ENCODE assay signal across 8 cellular contexts in genomic region chr15:92903956-92904831, GRCh38. TPM values are rescaled to one million over a fixed set of nuclear protein-coding genes. Genes with fewer than 3 reads are reported as not detected.
DNase-seq lines count a peak whose midpoint lies in the region; ATAC-seq and TF ChIP-seq lines count a peak whose summit lies in the region.

No MANE protein-coding gene starts in this region.

- peak overlapping the region; percentile 100 for H3K4me3 ChIP-seq in CD4-positive, CD25-positive, alpha-beta regulatory T cell (ENCODE audit: low read depth, low read length)
- H3K4me3 ChIP-seq in liver (ENCODE audit: low read depth in 1 of 3, low read length in 3 of 3) = peak overlapping the region; percentile 64 to 87 (median 67)

- H3K27me3 Mint-ChIP-seq in CD4-positive, CD25-positive, alpha-beta regulatory T cell = peaks cover 17% of the 10 kb centered on the region

- peaks cover 42 to 67% (median 54%) of the 10 kb centered on the region in 4 donors for H3K4me1 Mint-ChIP-seq in CD4-positive, CD25-positive, alpha-beta regulatory T cell

- H3K36me3 ChIP-seq in CD4-positive, CD25-positive, alpha-beta regulatory T cell (ENCODE audit: control insufficient read depth, insufficient read depth, low read length) = peaks cover 23% of the 10 kb centered on the region
- H3K36me3 ChIP-seq in liver (ENCODE audit: control insufficient read depth in 4 of 4, insufficient read depth in 3 of 4, low read depth in 1 of 4, low read length in 3 of 4) = peaks cover 0 to 2% (median 0%) of the 10 kb centered on the region in 4 donors

- TF ChIP-seq RAD21 in liver (IDR thresholded peaks at IDR 0.05) = peak; percentile 41 to 48

- TF ChIP-seq CTCF in liver (IDR thresholded peaks at IDR 0.05; ENCODE audit: low read depth, low read length, missing input control) = no peak

- H3K4me3 Mint-ChIP-seq in CD4-positive, CD25-positive, alpha-beta regulatory T cell = peak overlapping the region; percentile 96 to 100 (median 99)

- no peaks in the 10 kb centered on the region for H3K27me3 ChIP-seq in CD4-positive, CD25-positive, alpha-beta regulatory T cell (ENCODE audit: control insufficient read depth, insufficient read depth, low read length)
- no peaks in the 10 kb centered on the region for H3K27me3 ChIP-seq in liver (ENCODE audit: control insufficient read depth in 4 of 4, insufficient read depth in 4 of 4, low read length in 3 of 4)

- peak; percentile 99 for DNase-seq in CD4-positive, CD25-positive, alpha-beta regulatory T cell
- DNase-seq in NCI-H774 (lab: John Stamatoyannopoulos, UW) = peak; percentile 97
- DNase-seq in activated CD4-positive, alpha-beta T cell treated with anti-CD3 and anti-CD28 coated beads, Interleukin-2, amount 50 U/mL, for 48 hours = peak; percentile 98 to 99
- DNase-seq in dermis microvascular lymphatic vessel endothelial cell (ENCODE audit: low read depth in 2 of 2) = peak; percentile 97 to 99
- peak; percentile 98 for DNase-seq in stimulated activated CD4-positive, alpha-beta T cell treated with anti-CD3 and anti-CD28 coated beads, Interleukin-4, amount 100 ng/mL, for 1 hour

- ATAC-seq in CD4-positive, CD25-positive, alpha-beta regulatory T cell (ENCODE audit: low read depth in 2 of 2) = peak; percentile 89
- ATAC-seq in GM19438 (IDR thresholded peaks at IDR 0.05; ENCODE audit: low read depth, unreplicated experiment) (peak; percentile 70), HG03571 (IDR thresholded peaks at IDR 0.05; ENCODE audit: unreplicated experiment) (peak; percentile 84)

- peak overlapping the region; percentile 98 to 100 for H3K9ac ChIP-seq in liver (ENCODE audit: low read depth in 1 of 2, low read length in 2 of 2)

- peak overlapping the region; percentile 99 to 100 (median 100) for H3K27ac Mint-ChIP-seq in CD4-positive, CD25-positive, alpha-beta regulatory T cell

- peaks cover 70% of the 10 kb centered on the region for H3K4me1 ChIP-seq in CD4-positive, CD25-positive, alpha-beta regulatory T cell (ENCODE audit: control insufficient read depth, insufficient read depth, low read length, poor library complexity, severe bottlenecking)
- peaks cover 3 to 26% (median 15%) of the 10 kb centered on the region in 4 donors for H3K4me1 ChIP-seq in liver (ENCODE audit: control insufficient read depth in 4 of 4, insufficient read depth in 4 of 4, low read length in 3 of 4)

- WGBS in liver = under 1% methylated on average over 50 of the region's 50 CpGs

- H3K9me3 Mint-ChIP-seq in CD4-positive, CD25-positive, alpha-beta regulatory T cell = peaks cover 0 to 4% (median 3%) of the 10 kb centered on the region in 7 donors

- peaks cover 28% of the 10 kb centered on the region for H3K36me3 Mint-ChIP-seq in CD4-positive, CD25-positive, alpha-beta regulatory T cell

- H3K9me3 ChIP-seq in CD4-positive, CD25-positive, alpha-beta regulatory T cell (ENCODE audit: control insufficient read depth in 2 of 2, low read length in 2 of 2) = no peaks in the 10 kb centered on the region
- no peaks in the 10 kb centered on the region for H3K9me3 ChIP-seq in liver (ENCODE audit: control insufficient read depth in 4 of 4, low read length in 3 of 4)

- H3K27ac ChIP-seq in CD4-positive, CD25-positive, alpha-beta regulatory T cell (ENCODE audit: insufficient read depth, low read length, poor library complexity, severe bottlenecking) = peak overlapping the region; percentile 99
- peak overlapping the region; percentile 97 to 98 for H3K27ac ChIP-seq in liver (ENCODE audit: low read depth in 1 of 2, low read length in 2 of 2)

TF ChIP-seq in liver, 16 proteins besides CTCF, POLR2A, EP300 and RAD21:
- TF ChIP-seq NR2F2 (IDR thresholded peaks at IDR 0.05) (peak; percentile 83), RXRA (IDR thresholded peaks at IDR 0.05) (peak; percentile 62 to 77), REST (IDR thresholded peaks at IDR 0.05) (peak; percentile 96), ZBTB33 (IDR thresholded peaks at IDR 0.05) (peak; percentile 35), FOXA1 (IDR thresholded peaks at IDR 0.05) (peak; percentile 86), GABPA (IDR thresholded peaks at IDR 0.05 in 1 of 2, conservative IDR thresholded peaks at IDR 0.05 in 1 of 2) (peak; percentile 62 to 85), TAF1 (conservative IDR thresholded peaks at IDR 0.05) (peak; percentile 97), ATF3 (IDR thresholded peaks at IDR 0.05) (peak; percentile 56), EGR1 (IDR thresholded peaks at IDR 0.05; ENCODE audit: low read depth in 2 of 2) (peak; percentile 68 to 89), MAX (IDR thresholded peaks at IDR 0.05) (peak; percentile 87), HNF4A (conservative IDR thresholded peaks at IDR 0.05) (peak; percentile 66 to 79), HNF4G (IDR thresholded peaks at IDR 0.05) (peak; percentile 56), SP1 (IDR thresholded peaks at IDR 0.05) (peak; percentile 96), JUND (IDR thresholded peaks at IDR 0.05) (peak in 1 of 2 donors; percentile 69), YY1 (IDR thresholded peaks at IDR 0.05) (peak; percentile 99), FOXA2 (IDR thresholded peaks at IDR 0.05) (peak; percentile 74)

RNA-seq across cellular contexts. Expression of gene CHD2, which starts 4.1 kb away (rescaled TPM):
- 579 TPM for total RNA-seq in CD4-positive, CD25-positive, alpha-beta regulatory T cell
- polyA plus RNA-seq in CD4-positive, CD25-positive, alpha-beta regulatory T cell = 10 to 100 TPM; 44.3 to 52.1 (median 48.6) TPM
- 40.2 and 47.4 TPM in 2 replicates for total RNA-seq in dermis microvascular lymphatic vessel endothelial cell
- 10 to 100 TPM; 70.5 to 90.2 TPM for total RNA-seq in liver
- 10 to 100 TPM; 13.9 to 28.3 TPM for polyA plus RNA-seq in liver

Comparison
In these comparisons a context has a peak if more than half of its experiments do, and no peak if none do; other contexts are left out.
1. Peak in every context shown above with its lines: DNase-seq, ATAC-seq, H3K4me3 ChIP-seq and H3K27ac ChIP-seq.